ENCODE assay signal across 16 cellular contexts in genomic region chr3:46017720-46018119, GRCh38. TPM values are rescaled to one million over a fixed set of nuclear protein-coding genes. Genes with fewer than 3 reads are reported as not detected.
DNase-seq lines count a peak whose midpoint lies in the region.
"Had no signal": no experiment of that assay in that cellular context is flagged by ENCODE, and none has a peak within 500 bp of the region (broad histone marks: within the 10 kb centered on the region; RNA-seq: fewer than 3 reads in every experiment).

No MANE protein-coding gene starts in this region.

- no peak overlapping the region for H2BK120ac ChIP-seq in mesenchymal stem cell (ENCODE audit: low read depth, low read length)

- WGBS in mesenchymal stem cell, result 77% methylated on average over 1 of the region's 2 CpGs

- H3K27me3 Mint-ChIP-seq in activated naive CD8-positive, alpha-beta T cell treated with anti-CD3 and anti-CD28 coated beads for 36 hours, result peaks cover 4% of the 10 kb centered on the region
- H3K27me3 Mint-ChIP-seq in CD4-positive, alpha-beta memory T cell, result no peaks in the 10 kb centered on the region

- no peaks in the 10 kb centered on the region for H3K36me3 ChIP-seq in mesenchymal stem cell (ENCODE audit: control insufficient read depth in 1 of 2, insufficient read depth in 2 of 2, low read depth in 1 of 2, low read length in 2 of 2)
- H3K36me3 ChIP-seq in CD4-positive, alpha-beta memory T cell (ENCODE audit: insufficient read depth, low read length), result no peaks in the 10 kb centered on the region
- H3K36me3 ChIP-seq: prostate gland had no signal

- intact Hi-C loops in CD4-positive, alpha-beta memory T cell (cut with micrococcal nuclease), result no loop called here

- CTCF ChIA-PET in CD4-positive, alpha-beta memory T cell (lab: Charles Lee; ENCODE audit: partially characterized antibody), result interaction anchor here (1.4 kb wide), 2 partner anchors 25 to 61 kb away, joined by 3 read pairs; no protein-coding TSS in a partner anchor

- no peak overlapping the region for H3K14ac ChIP-seq in mesenchymal stem cell (ENCODE audit: low read length in 2 of 2)

- H2BK5ac ChIP-seq in mesenchymal stem cell (ENCODE audit: low read depth, low read length, poor library complexity, severe bottlenecking), result no peak overlapping the region

- H3K18ac ChIP-seq in mesenchymal stem cell (ENCODE audit: low read depth in 1 of 2, low read length in 2 of 2), result no peak overlapping the region

- DNase-seq in AG08395 (ENCODE audit: low spot score) (peak; percentile 19), GM03348 (ENCODE audit: low spot score) (peak; percentile 32), mesenchymal stem cell (peak; percentile 60), DMS 273 (lab: John Stamatoyannopoulos, UW; ENCODE audit: unreplicated experiment) (no peak)
- no peak for DNase-seq in activated naive CD8-positive, alpha-beta T cell treated with anti-CD3 and anti-CD28 coated beads for 36 hours
- no peak for DNase-seq in stimulated activated CD4-positive, alpha-beta T cell treated with anti-CD3 and anti-CD28 coated beads, Interleukin-12 subunit alpha, Interleukin-12 subunit beta, amount 100 ng/mL, for 4 hours
- no peak for DNase-seq in effector CD4-positive, alpha-beta T cell
- no peak for DNase-seq in CD4-positive, alpha-beta memory T cell
- DNase-seq: amniotic stem cell; NCI-H1048; stimulated activated CD4-positive, alpha-beta T cell treated with anti-CD3 and anti-CD28 coated beads, Interleukin-2, amount 100 ng/mL, for 48 hours; stimulated activated naive CD4-positive, alpha-beta T cell had no signal

- H3K4me3 Mint-ChIP-seq in activated naive CD8-positive, alpha-beta T cell treated with anti-CD3 and anti-CD28 coated beads for 36 hours, result no peak overlapping the region
- H3K4me3 Mint-ChIP-seq in CD4-positive, alpha-beta memory T cell, result no peak overlapping the region

- peaks cover 2% of the 10 kb centered on the region for H3K9me3 Mint-ChIP-seq in activated naive CD8-positive, alpha-beta T cell treated with anti-CD3 and anti-CD28 coated beads for 36 hours
- no peaks in the 10 kb centered on the region for H3K9me3 Mint-ChIP-seq in CD4-positive, alpha-beta memory T cell

- no peak overlapping the region for H3K23ac ChIP-seq in mesenchymal stem cell (ENCODE audit: low read length in 2 of 2)

- no peak overlapping the region for H3K27ac ChIP-seq in mesenchymal stem cell (ENCODE audit: low read length, poor library complexity, severe bottlenecking)
- H3K27ac ChIP-seq in CD4-positive, alpha-beta memory T cell (ENCODE audit: low read depth, low read length), result no peak overlapping the region
- H3K27ac ChIP-seq: prostate gland had no signal

- POLR2A ChIA-PET in CD4-positive, alpha-beta memory T cell (lab: Charles Lee; ENCODE audit: partially characterized antibody), result no interaction called here

- H3K36me3 Mint-ChIP-seq in activated naive CD8-positive, alpha-beta T cell treated with anti-CD3 and anti-CD28 coated beads for 36 hours, result peaks cover 4% of the 10 kb centered on the region
- no peaks in the 10 kb centered on the region for H3K36me3 Mint-ChIP-seq in CD4-positive, alpha-beta memory T cell

- no peaks in the 10 kb centered on the region for H3K79me1 ChIP-seq in mesenchymal stem cell (replicated peaks; ENCODE audit: low read length, poor library complexity, severe bottlenecking)

- H3K4me2 ChIP-seq in mesenchymal stem cell (ENCODE audit: low read length, poor library complexity, severe bottlenecking), result no peak overlapping the region

- no peak overlapping the region for H3K4me3 ChIP-seq in mesenchymal stem cell (ENCODE audit: insufficient read depth in 1 of 2, low read depth in 1 of 2, low read length in 2 of 2)
- H3K4me3 ChIP-seq in CD4-positive, alpha-beta memory T cell (ENCODE audit: low read length in 2 of 2), result no peak overlapping the region
- H3K4me3 ChIP-seq: prostate gland had no signal

- H3K27me3 ChIP-seq in mesenchymal stem cell (ENCODE audit: control insufficient read depth in 1 of 2, insufficient read depth in 1 of 2, low read length in 2 of 2), result peaks cover 0 to 34% of the 10 kb centered on the region in 2 experiments
- H3K27me3 ChIP-seq in CD4-positive, alpha-beta memory T cell (ENCODE audit: insufficient read depth, low read length), result no peaks in the 10 kb centered on the region

- H2BK15ac ChIP-seq in mesenchymal stem cell (ENCODE audit: low read depth, poor library complexity, severe bottlenecking), result no peak overlapping the region

- H3K27ac Mint-ChIP-seq in activated naive CD8-positive, alpha-beta T cell treated with anti-CD3 and anti-CD28 coated beads for 36 hours, result peak overlapping the region; percentile 13
- H3K27ac Mint-ChIP-seq in CD4-positive, alpha-beta memory T cell, result no peak overlapping the region

- H2AFZ ChIP-seq in mesenchymal stem cell (ENCODE audit: low read depth, low read length), result no peak overlapping the region

- H3K4me1 Mint-ChIP-seq in activated naive CD8-positive, alpha-beta T cell treated with anti-CD3 and anti-CD28 coated beads for 36 hours, result peaks cover 36% of the 10 kb centered on the region
- peaks cover 0 to 4% (median 1%) of the 10 kb centered on the region in 4 donors for H3K4me1 Mint-ChIP-seq in CD4-positive, alpha-beta memory T cell

- H3K9me3 ChIP-seq in mesenchymal stem cell (ENCODE audit: control insufficient read depth, low read length), result no peaks in the 10 kb centered on the region
- no peaks in the 10 kb centered on the region for H3K9me3 ChIP-seq in CD4-positive, alpha-beta memory T cell (ENCODE audit: control insufficient read depth in 1 of 2, low read length in 2 of 2)
- H3K9me3 ChIP-seq: prostate gland had no signal

- H3K4me1 ChIP-seq in mesenchymal stem cell (ENCODE audit: control insufficient read depth, insufficient read depth, low read depth, low read length), result no peaks in the 10 kb centered on the region
- H3K4me1 ChIP-seq in CD4-positive, alpha-beta memory T cell (ENCODE audit: insufficient read depth, low read length), result no peaks in the 10 kb centered on the region
- H3K4me1 ChIP-seq: prostate gland had no signal

- H3K9ac ChIP-seq in mesenchymal stem cell (ENCODE audit: low read length), result no peak overlapping the region

- no peak overlapping the region for H4K8ac ChIP-seq in mesenchymal stem cell (ENCODE audit: low read length)

- H3K4ac ChIP-seq in mesenchymal stem cell (ENCODE audit: low read depth in 1 of 2, low read length in 2 of 2), result no peak overlapping the region

- no peak overlapping the region for H4K91ac ChIP-seq in mesenchymal stem cell (ENCODE audit: low read length)

- no peak overlapping the region for H2AK5ac ChIP-seq in mesenchymal stem cell (ENCODE audit: low read length, severe bottlenecking)

- no peak overlapping the region for H2BK12ac ChIP-seq in mesenchymal stem cell (ENCODE audit: low read length in 2 of 2)

RNA-seq across cellular contexts. Expression of gene XCR1, which starts 9.6 kb away (rescaled TPM):
- not detected for total RNA-seq in activated naive CD8-positive, alpha-beta T cell treated with anti-CD3 and anti-CD28 coated beads for 36 hours
- polyA plus RNA-seq in mesenchymal stem cell (2013, experiment 1 of 2), result 0.01 TPM
- under 0.01 TPM for polyA plus RNA-seq in mesenchymal stem cell (2013, experiment 2 of 2)
- total RNA-seq in CD4-positive, alpha-beta memory T cell, result not detected
- not detected for polyA plus RNA-seq in CD4-positive, alpha-beta memory T cell
- total RNA-seq: dermis microvascular lymphatic vessel endothelial cell, NCI-H460, prostate gland had no signal
- polyA plus RNA-seq: BJ had no signal

RNA-seq across cellular contexts. Expression of gene FYCO1, which starts 22.1 kb away (rescaled TPM):
- 10 to 100 TPM in 1 of 2 experiments, 1 to 10 TPM in 1; 9.4 to 10.2 TPM for total RNA-seq in activated naive CD8-positive, alpha-beta T cell treated with anti-CD3 and anti-CD28 coated beads for 36 hours
- 20.3 TPM for polyA plus RNA-seq in mesenchymal stem cell (2013, experiment 1 of 2)
- polyA plus RNA-seq in mesenchymal stem cell (2013, experiment 2 of 2), result 19.9 TPM
- 10 to 100 TPM; 42.5 to 43.3 TPM for total RNA-seq in CD4-positive, alpha-beta memory T cell
- polyA plus RNA-seq in CD4-positive, alpha-beta memory T cell, result 10 to 100 TPM in 1 of 2 donors, under 1 TPM in 1; 0.73 to 10.8 TPM

Comparison
In these comparisons a context has a peak if more than half of its experiments do, and no peak if none do; other contexts are left out.
1. DNase-seq: peak in AG08395 (single experiment), GM03348 (single experiment) and mesenchymal stem cell (single experiment); none in activated naive CD8-positive, alpha-beta T cell treated with anti-CD3 and anti-CD28 coated beads for 36 hours (single experiment), stimulated activated CD4-positive, alpha-beta T cell treated with anti-CD3 and anti-CD28 coated beads, Interleukin-12 subunit alpha, Interleukin-12 subunit beta, amount 100 ng/mL, for 4 hours (single experiment), effector CD4-positive, alpha-beta T cell (single experiment), DMS 273 (single experiment) and CD4-positive, alpha-beta memory T cell (0 of 5).